7 cellular contexts compared by ENCODE assay signal in the genomic region with DNA sequence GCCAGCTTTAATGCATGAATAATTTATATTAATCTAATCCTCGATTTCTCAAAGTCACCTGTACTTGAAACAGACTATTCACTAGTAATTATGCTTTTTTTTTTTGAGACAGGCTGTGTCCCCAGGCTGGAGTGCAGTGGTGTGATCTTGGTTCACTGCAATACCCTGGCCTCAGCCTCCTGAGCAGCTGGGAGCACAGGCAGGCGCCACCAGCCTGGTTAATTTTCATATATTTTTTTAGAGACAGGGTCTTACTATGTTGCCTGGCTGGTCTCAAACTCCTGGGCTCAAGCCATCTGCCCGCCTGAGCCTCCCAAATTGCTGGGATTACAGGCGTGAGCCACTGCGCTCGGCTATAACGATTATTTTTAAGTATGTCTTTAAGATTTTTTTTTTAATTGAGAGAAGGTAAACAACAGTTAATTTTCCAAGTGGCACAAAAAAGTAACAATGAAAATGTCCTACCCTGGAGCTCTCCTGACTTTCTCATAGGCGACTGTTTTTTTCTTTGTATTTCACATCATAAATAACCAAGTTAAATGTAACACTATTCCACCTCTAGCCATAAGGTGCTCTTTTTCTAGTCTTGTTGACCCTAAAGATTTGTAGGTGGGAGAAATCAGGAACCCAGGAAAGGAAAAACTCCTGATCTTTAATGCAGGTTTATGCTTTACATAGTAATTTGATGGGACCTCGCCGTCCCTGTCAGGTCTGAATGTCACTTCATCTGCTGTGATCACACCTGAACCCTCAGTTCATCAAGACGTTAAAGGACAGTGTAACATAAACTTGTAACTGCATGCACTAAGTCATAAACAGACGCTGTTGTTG. TPM values are rescaled to one million over a fixed set of nuclear protein-coding genes. Genes with fewer than 3 reads are reported as not detected.
DNase-seq lines count a peak whose midpoint lies in the region; ATAC-seq and TF ChIP-seq lines count a peak whose summit lies in the region.

No MANE protein-coding gene starts in this region.

- peak overlapping the region; percentile 61 to 71 for H3K4me3 ChIP-seq in HCT116 (replicated peaks in 1 of 2; ENCODE audit: low read depth in 1 of 2, low read length in 2 of 2)
- peak overlapping the region; percentile 98 for H3K4me3 ChIP-seq in SK-N-MC
- peak overlapping the region; percentile 86 for H3K4me3 ChIP-seq in left ventricle myocardium inferior

- intact Hi-C loops in HCT116 (cut with micrococcal nuclease) (loop anchor here (5.0 kb wide), 1 partner anchor 342 kb away; the partner anchor contains the start of gene RALBP1), left ventricle myocardium inferior (cut with micrococcal nuclease) (no loop called here)

- peak overlapping the region; percentile 98 for H3K27ac Mint-ChIP-seq in stimulated activated effector memory CD8-positive, alpha-beta T cell treated with anti-CD3 and anti-CD28 coated beads, Interleukin-12 subunit alpha, Interleukin-12 subunit beta, amount 100 ng/mL, for 72 hours

- peak overlapping the region; percentile 97 for H3K27ac ChIP-seq in HCT116 (ENCODE audit: low read depth, low read length)
- H3K27ac ChIP-seq in SK-N-MC = 0 out of 2 replicates have a peak overlapping the region, but pooled peaks have one; percentile 34
- H3K27ac ChIP-seq in left ventricle myocardium inferior (replicated peaks) = peak overlapping the region; percentile 99

- CTCF ChIA-PET in HCT116 (lab: Charles Lee) = interaction anchor here (1.0 kb wide), 2 partner anchors 8 to 231 kb away, joined by 3 read pairs; no protein-coding TSS in a partner anchor

- H3K9me3 Mint-ChIP-seq in stimulated activated effector memory CD8-positive, alpha-beta T cell treated with anti-CD3 and anti-CD28 coated beads, Interleukin-12 subunit alpha, Interleukin-12 subunit beta, amount 100 ng/mL, for 72 hours = no peaks in the 10 kb centered on the region

- H3K27me3 ChIP-seq in HCT116 (ENCODE audit: insufficient read depth, low read length) = no peaks in the 10 kb centered on the region
- H3K27me3 ChIP-seq in left ventricle myocardium inferior (ENCODE audit: low read depth) = no peaks in the 10 kb centered on the region

- no TSS peak for BruUV-seq in HCT116 (replicated peaks; lab: Mats Ljungman, UMichigan)

- no peaks in the 10 kb centered on the region for H3K9me2 ChIP-seq in HCT116 (ENCODE audit: insufficient read depth)

- H3K36me3 ChIP-seq in HCT116 (ENCODE audit: control insufficient read depth in 1 of 2, insufficient read depth in 2 of 2, low read length in 2 of 2) = peaks cover 9 to 15% of the 10 kb centered on the region in 2 experiments; a peak in 3 of 4 replicates
- H3K36me3 ChIP-seq in SK-N-MC (ENCODE audit: insufficient read depth, low read length) = peaks cover 42% of the 10 kb centered on the region
- H3K36me3 ChIP-seq in left ventricle myocardium inferior = peaks cover 39% of the 10 kb centered on the region

- H3K4me2 ChIP-seq in HCT116 (ENCODE audit: low read length) = peak overlapping the region; percentile 90

- no peak overlapping the region for H2AFZ ChIP-seq in HCT116 (ENCODE audit: low read depth, low read length, poor library complexity, severe bottlenecking)

- RAD21 ChIA-PET in HCT116 (lab: Charles Lee; ENCODE audit: low non-redundant PET in 1 of 2, low total read pairs in 2 of 2, uncharacterized antibody in 2 of 2, unreplicated experiment in 2 of 2) = no interaction called here

- peaks cover 50% of the 10 kb centered on the region for H3K79me2 ChIP-seq in HCT116 (ENCODE audit: insufficient read depth, low read length)

- H4K20me1 ChIP-seq in HCT116 (ENCODE audit: insufficient read depth) = no peaks in the 10 kb centered on the region

- H3K4me1 Mint-ChIP-seq in stimulated activated effector memory CD8-positive, alpha-beta T cell treated with anti-CD3 and anti-CD28 coated beads, Interleukin-12 subunit alpha, Interleukin-12 subunit beta, amount 100 ng/mL, for 72 hours = peaks cover 40% of the 10 kb centered on the region

- POLR2A ChIA-PET in HCT116 (lab: Charles Lee) = interaction anchor here (1.2 kb wide), 1 partner anchor 32 kb away, joined by 3 read pairs; no protein-coding TSS in a partner anchor

- DNase-seq in HCT116 (ENCODE audit: low read depth, low spot score) = no peak
- no peak for DNase-seq in SK-N-MC (ENCODE audit: low read depth, low spot score)
- DNase-seq in left ventricle myocardium inferior = no peak
- DNase-seq in stimulated activated effector memory CD8-positive, alpha-beta T cell treated with anti-CD3 and anti-CD28 coated beads, Interleukin-12 subunit alpha, Interleukin-12 subunit beta, amount 100 ng/mL, for 72 hours (ENCODE audit: low spot score in 2 of 2) = no peak
- no peak for DNase-seq in activated CD4-positive, CD25-positive, alpha-beta regulatory T cell treated with anti-CD3 and anti-CD28 coated beads, Interleukin-2, amount 50 U/mL, for 72 hours
- no peak for DNase-seq in SW480 (ENCODE audit: low spot score)
- no peak for DNase-seq in amniotic stem cell (lab: John Stamatoyannopoulos, UW)

- no peak for TF ChIP-seq RAD21 in HCT116 (IDR thresholded peaks at IDR 0.05; ENCODE audit: low read depth)

- H3K36me3 Mint-ChIP-seq in stimulated activated effector memory CD8-positive, alpha-beta T cell treated with anti-CD3 and anti-CD28 coated beads, Interleukin-12 subunit alpha, Interleukin-12 subunit beta, amount 100 ng/mL, for 72 hours = peaks cover 98% of the 10 kb centered on the region

- H3K9me3 ChIP-seq in HCT116 (ENCODE audit: control insufficient read depth in 1 of 2, insufficient read depth in 1 of 2, low read depth in 1 of 2, low read length in 2 of 2) = no peaks in the 10 kb centered on the region
- H3K9me3 ChIP-seq in SK-N-MC (ENCODE audit: low read depth, low read length) = no peaks in the 10 kb centered on the region
- H3K9me3 ChIP-seq in left ventricle myocardium inferior (replicated peaks) = no peaks in the 10 kb centered on the region

- H3K4me1 ChIP-seq in HCT116 (ENCODE audit: control insufficient read depth in 1 of 2, insufficient read depth in 2 of 2, low read length in 2 of 2) (peaks cover 17 to 26% of the 10 kb centered on the region in 2 experiments; a peak in 3 of 4 replicates), left ventricle myocardium inferior (peaks cover 47% of the 10 kb centered on the region)

- ATAC-seq in HCT116 = no peak
- ATAC-seq in stimulated activated effector memory CD8-positive, alpha-beta T cell treated with anti-CD3 and anti-CD28 coated beads, Interleukin-12 subunit alpha, Interleukin-12 subunit beta, amount 100 ng/mL, for 72 hours = no peak

- H3K9ac ChIP-seq in HCT116 (ENCODE audit: low read length) (peak overlapping the region; percentile 75), SK-N-MC (ENCODE audit: insufficient read length) (peak overlapping the region; percentile 82)

- H3K4me3 Mint-ChIP-seq in stimulated activated effector memory CD8-positive, alpha-beta T cell treated with anti-CD3 and anti-CD28 coated beads, Interleukin-12 subunit alpha, Interleukin-12 subunit beta, amount 100 ng/mL, for 72 hours = peak overlapping the region; percentile 87

- TF ChIP-seq POLR2A in HCT116 (IDR thresholded peaks at IDR 0.05; ENCODE audit: borderline replicate concordance, extremely low read depth, insufficient read depth, insufficient read length) = no peak

- TF ChIP-seq CTCF in HCT116 (IDR thresholded peaks at IDR 0.05 in 2 of 3, conservative IDR thresholded peaks at IDR 0.05 in 1 of 3; ENCODE audit: borderline replicate concordance in 1 of 3, insufficient read depth in 1 of 3, low read depth in 2 of 3, low read length in 2 of 3) (no peak), left ventricle myocardium inferior (IDR thresholded peaks at IDR 0.05; ENCODE audit: borderline replicate concordance) (no peak)

TF ChIP-seq in HCT116, 20 proteins besides CTCF, POLR2A, EP300 and RAD21:
- TF ChIP-seq SIN3A (IDR thresholded peaks at IDR 0.05; ENCODE audit: low read depth) = 0 out of 2 replicates have a peak, but pooled peaks have one; percentile 61
- no peak for TF ChIP-seq TCF7L2 (IDR thresholded peaks at IDR 0.05; ENCODE audit: borderline replicate concordance, extremely low read depth, insufficient read depth, insufficient read length)
- no peak for TF ChIP-seq POLR2AphosphoS5 (IDR thresholded peaks at IDR 0.05; ENCODE audit: low read depth, low read length)
- no peak for TF ChIP-seq EZH2 (IDR thresholded peaks at IDR 0.05)
- TF ChIP-seq JUND (IDR thresholded peaks at IDR 0.05) = no peak
- TF ChIP-seq EGR1 (IDR thresholded peaks at IDR 0.05; ENCODE audit: low read depth) = no peak
- TF ChIP-seq, protein P1, sequence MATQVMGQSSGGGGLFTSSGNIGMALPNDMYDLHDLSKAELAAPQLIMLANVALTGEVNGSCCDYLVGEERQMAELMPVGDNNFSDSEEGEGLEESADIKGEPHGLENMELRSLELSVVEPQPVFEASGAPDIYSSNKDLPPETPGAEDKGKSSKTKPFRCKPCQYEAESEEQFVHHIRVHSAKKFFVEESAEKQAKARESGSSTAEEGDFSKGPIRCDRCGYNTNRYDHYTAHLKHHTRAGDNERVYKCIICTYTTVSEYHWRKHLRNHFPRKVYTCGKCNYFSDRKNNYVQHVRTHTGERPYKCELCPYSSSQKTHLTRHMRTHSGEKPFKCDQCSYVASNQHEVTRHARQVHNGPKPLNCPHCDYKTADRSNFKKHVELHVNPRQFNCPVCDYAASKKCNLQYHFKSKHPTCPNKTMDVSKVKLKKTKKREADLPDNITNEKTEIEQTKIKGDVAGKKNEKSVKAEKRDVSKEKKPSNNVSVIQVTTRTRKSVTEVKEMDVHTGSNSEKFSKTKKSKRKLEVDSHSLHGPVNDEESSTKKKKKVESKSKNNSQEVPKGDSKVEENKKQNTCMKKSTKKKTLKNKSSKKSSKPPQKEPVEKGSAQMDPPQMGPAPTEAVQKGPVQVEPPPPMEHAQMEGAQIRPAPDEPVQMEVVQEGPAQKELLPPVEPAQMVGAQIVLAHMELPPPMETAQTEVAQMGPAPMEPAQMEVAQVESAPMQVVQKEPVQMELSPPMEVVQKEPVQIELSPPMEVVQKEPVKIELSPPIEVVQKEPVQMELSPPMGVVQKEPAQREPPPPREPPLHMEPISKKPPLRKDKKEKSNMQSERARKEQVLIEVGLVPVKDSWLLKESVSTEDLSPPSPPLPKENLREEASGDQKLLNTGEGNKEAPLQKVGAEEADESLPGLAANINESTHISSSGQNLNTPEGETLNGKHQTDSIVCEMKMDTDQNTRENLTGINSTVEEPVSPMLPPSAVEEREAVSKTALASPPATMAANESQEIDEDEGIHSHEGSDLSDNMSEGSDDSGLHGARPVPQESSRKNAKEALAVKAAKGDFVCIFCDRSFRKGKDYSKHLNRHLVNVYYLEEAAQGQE (IDR thresholded peaks at IDR 0.05; ENCODE audit: low read depth) = no peak
- TF ChIP-seq CEBPB (IDR thresholded peaks at IDR 0.05; ENCODE audit: low read depth) = no peak
TF ChIP-seq in HCT116: peak in this region for 1.

RNA-seq across cellular contexts. Expression of gene ANKRD12, which starts 1.3 kb away (rescaled TPM):
- 23.5 TPM for total RNA-seq in HCT116 (2021; ENCODE audit: unreplicated experiment)
- 7.3 and 10.6 TPM in 2 replicates for polyA plus RNA-seq in HCT116 (2012)
- total RNA-seq in left ventricle myocardium inferior = 49.3 TPM

RNA-seq across cellular contexts. Expression of gene NDUFV2, which starts 32.8 kb away (rescaled TPM):
- total RNA-seq in HCT116 (2021; ENCODE audit: unreplicated experiment) (194 TPM), left ventricle myocardium inferior (455 TPM)
- polyA plus RNA-seq in HCT116 (2012) = 77.1 and 115 TPM in 2 replicates

Comparison
In these comparisons a context has a peak if more than half of its experiments do, and no peak if none do; other contexts are left out.
1. H3K27ac ChIP-seq: peak in every context shown above with its lines; median percentile 99 in left ventricle myocardium inferior; 97 in HCT116; 34 in SK-N-MC.